In the genomic region with DNA sequence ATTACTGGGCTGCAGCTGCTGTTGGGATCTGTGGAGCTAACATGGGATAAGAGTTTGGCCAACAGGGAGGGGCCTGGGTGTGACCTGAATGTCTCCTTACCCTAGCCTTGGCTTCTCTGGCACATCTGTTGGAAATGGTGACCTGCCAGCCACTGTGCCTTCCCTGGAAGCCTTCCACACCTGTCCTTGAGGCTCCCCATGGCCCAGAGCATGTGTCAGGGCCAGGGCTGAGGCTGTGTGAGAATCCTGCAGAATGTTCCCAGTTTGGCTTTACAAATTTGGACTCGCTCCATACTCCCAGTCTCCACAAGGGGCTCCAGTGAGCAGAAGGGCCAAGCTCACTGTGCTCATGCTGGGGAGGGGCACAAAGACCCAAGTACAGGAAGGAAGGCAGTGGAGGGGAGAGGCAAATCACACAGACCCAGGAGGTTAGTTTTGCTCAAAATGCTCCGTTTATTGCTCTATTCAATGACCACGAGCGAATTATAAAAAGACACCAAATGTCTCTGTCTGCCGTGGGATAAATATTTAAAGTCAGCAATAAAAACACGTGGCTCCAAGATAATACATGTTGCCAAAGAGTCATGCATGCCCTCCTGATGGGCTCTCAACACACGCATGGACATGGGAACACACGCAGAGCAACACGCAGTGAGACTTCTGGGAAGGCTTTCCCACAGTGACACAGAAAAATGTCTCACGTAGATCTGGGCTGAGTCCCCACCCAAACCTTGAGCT, we compare ENCODE assay signal across 10 cellular contexts. TPM values are rescaled to one million over a fixed set of nuclear protein-coding genes. Genes with fewer than 3 reads are reported as not detected.
DNase-seq lines count a peak whose midpoint lies in the region; ATAC-seq and TF ChIP-seq lines count a peak whose summit lies in the region.
"Had no signal": no experiment of that assay in that cellular context is flagged by ENCODE, and none has a peak within 500 bp of the region (broad histone marks: within the 10 kb centered on the region; RNA-seq: fewer than 3 reads in every experiment).

No MANE protein-coding gene starts in this region.

- peak; percentile 85 for TF ChIP-seq CTCF in cardiac fibroblast (IDR thresholded peaks at IDR 0.05; ENCODE audit: low read depth, low read length)
- TF ChIP-seq CTCF in liver (IDR thresholded peaks at IDR 0.05; ENCODE audit: low read depth, low read length, missing input control), result peak; percentile 66

- H3K4me1 Mint-ChIP-seq in stimulated activated naive CD8-positive, alpha-beta T cell treated with anti-CD3 and anti-CD28 coated beads, Interleukin-15, amount 100 ng/mL, for 72 hours, result peaks cover 17% of the 10 kb centered on the region

- H3K4me3 ChIP-seq in cardiac fibroblast (replicated peaks in 1 of 2; ENCODE audit: low read depth in 2 of 2, low read length in 2 of 2) (no peak overlapping the region), liver (ENCODE audit: low read depth in 1 of 3, low read length in 3 of 3) (no peak overlapping the region)

- no peaks in the 10 kb centered on the region for H3K36me3 ChIP-seq in liver (ENCODE audit: control insufficient read depth in 4 of 4, insufficient read depth in 3 of 4, low read depth in 1 of 4, low read length in 3 of 4)

- no peak overlapping the region for H3K27ac Mint-ChIP-seq in stimulated activated naive CD8-positive, alpha-beta T cell treated with anti-CD3 and anti-CD28 coated beads, Interleukin-15, amount 100 ng/mL, for 72 hours

- no peaks in the 10 kb centered on the region for H3K27me3 Mint-ChIP-seq in stimulated activated naive CD8-positive, alpha-beta T cell treated with anti-CD3 and anti-CD28 coated beads, Interleukin-15, amount 100 ng/mL, for 72 hours
- H3K27me3 Mint-ChIP-seq: central memory CD8-positive, alpha-beta T cell had no signal

- H3K27me3 ChIP-seq in liver (ENCODE audit: control insufficient read depth in 4 of 4, insufficient read depth in 4 of 4, low read length in 3 of 4), result peaks cover 0 to 4% (median 0%) of the 10 kb centered on the region in 4 donors

- H3K9me3 ChIP-seq in liver (ENCODE audit: control insufficient read depth in 4 of 4, low read length in 3 of 4), result no peaks in the 10 kb centered on the region

- no peak overlapping the region for H3K27ac ChIP-seq in liver (ENCODE audit: low read depth in 1 of 2, low read length in 2 of 2)

- peak overlapping the region in 1 of 2 donors; percentile 4 for H3K4me3 Mint-ChIP-seq in stimulated activated naive CD8-positive, alpha-beta T cell treated with anti-CD3 and anti-CD28 coated beads, Interleukin-15, amount 100 ng/mL, for 72 hours
- H3K4me3 Mint-ChIP-seq: central memory CD8-positive, alpha-beta T cell had no signal

- DNase-seq in NCI-H345 (lab: John Stamatoyannopoulos, UW), result peak; percentile 42
- DNase-seq in NCI-H345 treated with DMSO at 0.1 percent for 48 hours (lab: John Stamatoyannopoulos, UW; ENCODE audit: unreplicated experiment), result no peak
- DNase-seq in T-helper 9 cell, result peak; percentile 41
- peak; percentile 32 to 34 for DNase-seq in cardiac fibroblast (ENCODE audit: low read depth in 2 of 2)
- peak; percentile 42 to 47 for DNase-seq in stimulated activated naive CD8-positive, alpha-beta T cell treated with anti-CD3 and anti-CD28 coated beads, Interleukin-15, amount 100 ng/mL, for 72 hours
- no peak for DNase-seq in NCI-H2171 (lab: John Stamatoyannopoulos, UW)

- TF ChIP-seq RAD21 in liver (IDR thresholded peaks at IDR 0.05), result peak; percentile 8 to 66

- H3K9ac ChIP-seq in liver (ENCODE audit: low read depth in 1 of 2, low read length in 2 of 2), result no peak overlapping the region

- H3K4me1 ChIP-seq in liver (ENCODE audit: control insufficient read depth in 4 of 4, insufficient read depth in 4 of 4, low read length in 3 of 4), result no peaks in the 10 kb centered on the region

- peak; percentile 63 for ATAC-seq in HG03432 (IDR thresholded peaks at IDR 0.05; ENCODE audit: unreplicated experiment)
- ATAC-seq in stimulated activated naive CD8-positive, alpha-beta T cell treated with anti-CD3 and anti-CD28 coated beads, Interleukin-15, amount 100 ng/mL, for 72 hours, result peak; percentile 35

- WGBS in liver, result 53% methylated on average over 10 of the region's 10 CpGs

- H3K9me3 Mint-ChIP-seq in stimulated activated naive CD8-positive, alpha-beta T cell treated with anti-CD3 and anti-CD28 coated beads, Interleukin-15, amount 100 ng/mL, for 72 hours, result no peaks in the 10 kb centered on the region
- H3K9me3 Mint-ChIP-seq: central memory CD8-positive, alpha-beta T cell had no signal

TF ChIP-seq in liver, 16 proteins besides CTCF, POLR2A, EP300 and RAD21:
- TF ChIP-seq YY1 (IDR thresholded peaks at IDR 0.05) (no peak), HNF4A (conservative IDR thresholded peaks at IDR 0.05) (no peak), GABPA (IDR thresholded peaks at IDR 0.05 in 1 of 2, conservative IDR thresholded peaks at IDR 0.05 in 1 of 2) (no peak), JUND (IDR thresholded peaks at IDR 0.05) (no peak), FOXA1 (IDR thresholded peaks at IDR 0.05) (no peak), HNF4G (IDR thresholded peaks at IDR 0.05) (no peak)
- TF ChIP-seq, protein P1, sequence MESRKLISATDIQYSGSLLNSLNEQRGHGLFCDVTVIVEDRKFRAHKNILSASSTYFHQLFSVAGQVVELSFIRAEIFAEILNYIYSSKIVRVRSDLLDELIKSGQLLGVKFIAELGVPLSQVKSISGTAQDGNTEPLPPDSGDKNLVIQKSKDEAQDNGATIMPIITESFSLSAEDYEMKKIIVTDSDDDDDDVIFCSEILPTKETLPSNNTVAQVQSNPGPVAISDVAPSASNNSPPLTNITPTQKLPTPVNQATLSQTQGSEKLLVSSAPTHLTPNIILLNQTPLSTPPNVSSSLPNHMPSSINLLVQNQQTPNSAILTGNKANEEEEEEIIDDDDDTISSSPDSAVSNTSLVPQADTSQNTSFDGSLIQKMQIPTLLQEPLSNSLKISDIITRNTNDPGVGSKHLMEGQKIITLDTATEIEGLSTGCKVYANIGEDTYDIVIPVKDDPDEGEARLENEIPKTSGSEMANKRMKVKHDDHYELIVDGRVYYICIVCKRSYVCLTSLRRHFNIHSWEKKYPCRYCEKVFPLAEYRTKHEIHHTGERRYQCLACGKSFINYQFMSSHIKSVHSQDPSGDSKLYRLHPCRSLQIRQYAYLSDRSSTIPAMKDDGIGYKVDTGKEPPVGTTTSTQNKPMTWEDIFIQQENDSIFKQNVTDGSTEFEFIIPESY (IDR thresholded peaks at IDR 0.05), result no peak

RNA-seq across cellular contexts. Expression of a gene that starts 1.7 kb away (rescaled TPM):
- total RNA-seq in liver, result not detected
- polyA plus RNA-seq in liver, result under 1 TPM; 0.12 to 0.26 TPM
- total RNA-seq: subcutaneous adipose tissue had no signal

RNA-seq across cellular contexts. Expression of a gene that starts 29.1 kb away (rescaled TPM):
- total RNA-seq in liver, result 1 to 10 TPM; 2.0 to 2.7 TPM
- 1 to 10 TPM; 1.8 to 2.1 TPM for polyA plus RNA-seq in liver

Comparison
In these comparisons a context has a peak if more than half of its experiments do, and no peak if none do; other contexts are left out.
1. DNase-seq: peak in NCI-H345 (single experiment), T-helper 9 cell (single experiment), cardiac fibroblast (2 of 2) and stimulated activated naive CD8-positive, alpha-beta T cell treated with anti-CD3 and anti-CD28 coated beads, Interleukin-15, amount 100 ng/mL, for 72 hours (2 of 2); none in NCI-H345 treated with DMSO at 0.1 percent for 48 hours (single experiment) and NCI-H2171 (single experiment).